16 cellular contexts compared by ENCODE assay signal in the genomic region with DNA sequence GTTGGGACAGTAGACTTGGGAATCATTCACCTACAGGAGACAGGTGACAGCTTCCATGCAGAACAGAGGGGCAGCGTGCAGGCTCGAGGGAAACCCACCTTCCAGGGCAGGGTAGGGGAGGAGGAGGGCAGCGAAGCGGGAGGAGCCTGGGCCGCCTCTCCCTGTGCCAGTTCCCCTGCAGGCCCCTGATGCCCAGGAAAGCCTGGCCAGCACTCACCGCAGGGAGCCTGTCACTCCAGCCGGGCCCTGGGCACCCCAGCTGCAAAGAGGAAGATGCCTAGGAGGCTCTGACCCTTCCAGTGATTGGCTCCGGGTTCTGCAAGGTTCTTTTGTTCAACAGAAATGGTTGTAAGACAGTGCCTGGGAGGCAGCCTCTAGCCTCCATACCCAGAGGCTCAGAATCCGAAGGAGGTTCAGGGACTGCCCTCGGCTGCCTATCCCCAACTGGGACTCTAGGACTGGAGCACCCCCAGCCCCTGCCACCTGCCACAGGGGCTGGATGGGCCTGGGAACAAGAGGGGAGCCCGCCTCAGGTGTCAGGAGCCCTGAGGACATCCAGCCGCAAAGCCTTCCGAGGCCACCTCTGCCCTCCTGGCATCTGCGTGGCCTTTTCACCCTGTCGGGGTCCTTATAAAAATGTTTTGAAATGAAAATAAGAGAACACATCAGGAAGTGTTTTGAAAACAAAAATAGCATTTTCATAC.
A peak's percentile ranks its signal among the peaks of the same experiment; 100 is the strongest.
DNase-seq lines count a peak whose midpoint lies in the region; ATAC-seq and TF ChIP-seq lines count a peak whose summit lies in the region.
"Had no signal": no experiment of that assay in that cellular context is flagged by ENCODE, and none has a peak within 500 bp of the region (broad histone marks: within the 10 kb centered on the region; RNA-seq: fewer than 3 reads in every experiment).

No MANE protein-coding gene starts in this region.

- H3K4me3 ChIP-seq in endodermal cell (ENCODE audit: low read length): no peak overlapping the region
- H3K4me3 ChIP-seq in brain microvascular endothelial cell (ENCODE audit: low read depth, low read length): no peak overlapping the region
- H3K4me3 ChIP-seq: BLaER1 treated with 17β-estradiol and CSF1 and Interleukin-3, amounts not matched to agents 10 nM and 100 nM; GM23248 had no signal

- TF ChIP-seq CTCF in endodermal cell (conservative IDR thresholded peaks at IDR 0.05) (no peak), osteocyte (IDR thresholded peaks at IDR 0.05) (no peak), brain microvascular endothelial cell (IDR thresholded peaks at IDR 0.05; ENCODE audit: low read depth, low read length, missing control alignments) (no peak)

- DNase-seq in activated CD8-positive, alpha-beta memory T cell treated with anti-CD3 and anti-CD28 coated beads, Interleukin-2, amount 50 U/mL, for 48 hours: peak; percentile 33
- DNase-seq in activated CD8-positive, alpha-beta memory T cell treated with anti-CD3 and anti-CD28 coated beads, Interleukin-2, amount 10 ng/mL, durations not matched to agents 7 days and 5 days: no peak
- DNase-seq in endodermal cell: peak; percentile 27
- peak; percentile 79 for DNase-seq in osteocyte (ENCODE audit: extremely low spot score, unreplicated experiment)
- peak; percentile 9 for DNase-seq in ureter (ENCODE audit: low spot score)
- DNase-seq in NCI-H146 treated with DMSO at 0.1 percent for 48 hours (lab: John Stamatoyannopoulos, UW; ENCODE audit: unreplicated experiment): no peak
- no peak for DNase-seq in brain microvascular endothelial cell
- DNase-seq: 8988T; AML-193; CD4-positive, CD25-positive, alpha-beta regulatory T cell; DMS53; GF-D8; GM23248 had no signal

- H3K27ac ChIP-seq in endodermal cell (ENCODE audit: low read depth, low read length) (no peak overlapping the region), brain microvascular endothelial cell (no peak overlapping the region)
- H3K27ac ChIP-seq: BLaER1 treated with 17β-estradiol and CSF1 and Interleukin-3, amounts not matched to agents 10 nM and 100 nM; GM23248 had no signal

- H3K4me1 Mint-ChIP-seq in activated CD8-positive, alpha-beta memory T cell treated with anti-CD3 and anti-CD28 coated beads, Interleukin-2, amount 10 ng/mL, durations not matched to agents 7 days and 5 days: no peaks in the 10 kb centered on the region
- H3K4me1 Mint-ChIP-seq in endodermal cell (no peaks in the 10 kb centered on the region), osteocyte (ENCODE audit: unreplicated experiment) (no peaks in the 10 kb centered on the region)
- H3K4me1 Mint-ChIP-seq: CD4-positive, CD25-positive, alpha-beta regulatory T cell had no signal

- no peaks in the 10 kb centered on the region for H3K4me1 ChIP-seq in endodermal cell (ENCODE audit: control insufficient read depth, insufficient read depth, low read length)
- H3K4me1 ChIP-seq: BLaER1 treated with 17β-estradiol and CSF1 and Interleukin-3, amounts not matched to agents 10 nM and 100 nM had no signal

- no peak for ATAC-seq in activated CD8-positive, alpha-beta memory T cell treated with anti-CD3 and anti-CD28 coated beads, Interleukin-2, amount 10 ng/mL, durations not matched to agents 7 days and 5 days
- ATAC-seq in GM21515 (IDR thresholded peaks at IDR 0.05; ENCODE audit: unreplicated experiment): no peak
- ATAC-seq: HepG2 had no signal

- H3K27me3 ChIP-seq in endodermal cell (ENCODE audit: control insufficient read depth, insufficient read depth, low read length, poor library complexity, severe bottlenecking) (no peaks in the 10 kb centered on the region), brain microvascular endothelial cell (replicated peaks) (no peaks in the 10 kb centered on the region)
- H3K27me3 ChIP-seq: BLaER1 treated with 17β-estradiol and CSF1 and Interleukin-3, amounts not matched to agents 10 nM and 100 nM had no signal

- WGBS in endodermal cell (ENCODE audit: insufficient coverage in 1 of 2, insufficient read length in 1 of 2), 2 experiments: 74 to 92% methylated on average over 6 to 15 of the region's 15 CpGs

- no peak overlapping the region for H3K4me3 Mint-ChIP-seq in activated CD8-positive, alpha-beta memory T cell treated with anti-CD3 and anti-CD28 coated beads, Interleukin-2, amount 10 ng/mL, durations not matched to agents 7 days and 5 days
- H3K4me3 Mint-ChIP-seq in endodermal cell (no peak overlapping the region), osteocyte (ENCODE audit: unreplicated experiment) (no peak overlapping the region)
- H3K4me3 Mint-ChIP-seq: CD4-positive, CD25-positive, alpha-beta regulatory T cell had no signal

- CTCF ChIA-PET in activated CD8-positive, alpha-beta memory T cell treated with anti-CD3 and anti-CD28 coated beads, Interleukin-2, amount 10 ng/mL, durations not matched to agents 7 days and 5 days (lab: Charles Lee): no interaction called here

- in situ Hi-C loops in brain microvascular endothelial cell (cut with HindIII; ENCODE audit: low pct_ligation_motif_present, low sequenced_read_pairs): no loop called here

- H3K9ac ChIP-seq in endodermal cell (ENCODE audit: extremely low read depth, low read length, poor library complexity, severe bottlenecking): no peak overlapping the region
- H3K9ac ChIP-seq: BLaER1 treated with 17β-estradiol and CSF1 and Interleukin-3, amounts not matched to agents 10 nM and 100 nM; GM23248 had no signal

- H3K9me3 ChIP-seq in endodermal cell (ENCODE audit: control insufficient read depth, low read length): peaks cover 14% of the 10 kb centered on the region

- no peaks in the 10 kb centered on the region for H3K36me3 ChIP-seq in endodermal cell (ENCODE audit: control insufficient read depth, insufficient read depth, low read length)
- no peaks in the 10 kb centered on the region for H3K36me3 ChIP-seq in brain microvascular endothelial cell (replicated peaks)
- H3K36me3 ChIP-seq: BLaER1 treated with 17β-estradiol and CSF1 and Interleukin-3, amounts not matched to agents 10 nM and 100 nM had no signal

- no peaks in the 10 kb centered on the region for H3K27me3 Mint-ChIP-seq in activated CD8-positive, alpha-beta memory T cell treated with anti-CD3 and anti-CD28 coated beads, Interleukin-2, amount 10 ng/mL, durations not matched to agents 7 days and 5 days
- H3K27me3 Mint-ChIP-seq in endodermal cell (ENCODE audit: insufficient read depth): no peaks in the 10 kb centered on the region
- H3K27me3 Mint-ChIP-seq in osteocyte (ENCODE audit: unreplicated experiment): no peaks in the 10 kb centered on the region

- no peak overlapping the region for H3K27ac Mint-ChIP-seq in activated CD8-positive, alpha-beta memory T cell treated with anti-CD3 and anti-CD28 coated beads, Interleukin-2, amount 10 ng/mL, durations not matched to agents 7 days and 5 days
- no peak overlapping the region for H3K27ac Mint-ChIP-seq in endodermal cell
- H3K27ac Mint-ChIP-seq in osteocyte (ENCODE audit: unreplicated experiment): no peak overlapping the region
- H3K27ac Mint-ChIP-seq: CD4-positive, CD25-positive, alpha-beta regulatory T cell had no signal

- H3K9me3 Mint-ChIP-seq in activated CD8-positive, alpha-beta memory T cell treated with anti-CD3 and anti-CD28 coated beads, Interleukin-2, amount 10 ng/mL, durations not matched to agents 7 days and 5 days (ENCODE audit: low read depth): no peaks in the 10 kb centered on the region
- H3K9me3 Mint-ChIP-seq in endodermal cell (peaks cover 12% of the 10 kb centered on the region), osteocyte (ENCODE audit: unreplicated experiment) (peaks cover 4% of the 10 kb centered on the region)

- no peaks in the 10 kb centered on the region for H3K36me3 Mint-ChIP-seq in activated CD8-positive, alpha-beta memory T cell treated with anti-CD3 and anti-CD28 coated beads, Interleukin-2, amount 10 ng/mL, durations not matched to agents 7 days and 5 days
- no peaks in the 10 kb centered on the region for H3K36me3 Mint-ChIP-seq in endodermal cell (ENCODE audit: low read depth)
- no peaks in the 10 kb centered on the region for H3K36me3 Mint-ChIP-seq in osteocyte (ENCODE audit: unreplicated experiment)
- H3K36me3 Mint-ChIP-seq: CD4-positive, CD25-positive, alpha-beta regulatory T cell had no signal

Comparison
In these comparisons a context has a peak if more than half of its experiments do, and no peak if none do; other contexts are left out.
1. DNase-seq: peak in activated CD8-positive, alpha-beta memory T cell treated with anti-CD3 and anti-CD28 coated beads, Interleukin-2, amount 50 U/mL, for 48 hours (single experiment), endodermal cell (single experiment), osteocyte (single experiment) and ureter (single experiment); none in activated CD8-positive, alpha-beta memory T cell treated with anti-CD3 and anti-CD28 coated beads, Interleukin-2, amount 10 ng/mL, durations not matched to agents 7 days and 5 days (single experiment), NCI-H146 treated with DMSO at 0.1 percent for 48 hours (single experiment) and brain microvascular endothelial cell (single experiment).